Comparison of ENCODE assay signal across 1 cellular context in the genomic region with DNA sequence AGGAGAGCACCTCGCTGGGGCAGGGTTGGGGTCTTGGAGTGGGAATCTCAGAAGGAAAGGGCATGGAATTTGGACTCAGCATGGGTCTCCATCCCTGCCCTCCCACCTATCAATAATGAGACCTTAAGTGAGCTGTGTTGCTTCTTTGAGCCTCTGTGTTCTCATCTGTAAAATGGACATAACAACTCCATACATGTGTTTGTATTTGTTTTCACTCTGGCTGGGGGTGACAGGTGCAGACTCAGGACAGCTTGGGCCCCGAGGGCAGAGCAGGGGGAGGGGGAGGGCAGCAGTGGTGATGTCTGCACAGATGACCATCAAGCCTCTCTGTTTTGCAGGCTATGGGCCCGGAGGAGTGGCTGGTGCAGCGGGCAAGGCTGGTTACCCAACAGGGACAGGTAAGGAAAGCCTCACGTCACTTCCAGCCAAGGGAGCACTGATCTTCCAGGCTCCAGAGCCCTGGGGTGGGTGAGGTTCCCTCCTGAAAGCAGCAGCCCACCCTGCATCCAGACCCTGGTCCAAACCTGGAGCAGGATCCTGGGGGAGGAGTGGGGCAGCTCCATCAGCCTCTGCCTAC.
TF ChIP-seq lines count a peak whose summit lies in the region.

No MANE protein-coding gene starts in this region.

TF ChIP-seq in K562, 482 proteins besides CTCF, POLR2A, EP300 and RAD21 (continued from another document):
- TF ChIP-seq RHOXF2B (CRISPR knock-in tag; conservative IDR thresholded peaks at IDR 0.05) = no peak
